In genomic region chr2:10707831-10708230, GRCh38 we compare ENCODE assay signal across 21 cellular contexts. TPM values are rescaled to one million over a fixed set of nuclear protein-coding genes. Genes with fewer than 3 reads are reported as not detected.
"Had no signal": no experiment of that assay in that cellular context is flagged by ENCODE, and none has a peak within 500 bp of the region (broad histone marks: within the 10 kb centered on the region; RNA-seq: fewer than 3 reads in every experiment).

No MANE protein-coding gene starts in this region.

- DNase-seq: KBM-7, MV-4-11, NCI-H1048, NCI-H1105, NCI-H1417, NCI-H1436 treated with DMSO at 0.1 percent for 48 hours, NCI-H187, NCI-H2029, NCI-H2081 treated with DMSO at 0.1 percent for 48 hours, NCI-H2227 treated with DMSO at 0.1 percent for 48 hours, NCI-H524, NCI-H526 treated with DMSO at 0.1 percent for 48 hours, NCI-H748 treated with DMSO at 0.1 percent for 48 hours, PC-3, SHP77, SK-N-SH, SW 1271 had no signal

- H3K4me2 ChIP-seq: SK-N-SH had no signal

- H3K27ac ChIP-seq: HL-60, RWPE1 had no signal

- ATAC-seq: Panc1, PC-3 had no signal

- H3K9ac ChIP-seq: SK-N-SH had no signal

- H3K9me3 ChIP-seq: SK-N-SH had no signal

RNA-seq across cellular contexts. Expression of gene ATP6V1C2, which starts 13.6 kb away (rescaled TPM):
- total RNA-seq: LHCN-M2 had no signal
